Comparison of ENCODE assay signal across 1 cellular context in the genomic region with DNA sequence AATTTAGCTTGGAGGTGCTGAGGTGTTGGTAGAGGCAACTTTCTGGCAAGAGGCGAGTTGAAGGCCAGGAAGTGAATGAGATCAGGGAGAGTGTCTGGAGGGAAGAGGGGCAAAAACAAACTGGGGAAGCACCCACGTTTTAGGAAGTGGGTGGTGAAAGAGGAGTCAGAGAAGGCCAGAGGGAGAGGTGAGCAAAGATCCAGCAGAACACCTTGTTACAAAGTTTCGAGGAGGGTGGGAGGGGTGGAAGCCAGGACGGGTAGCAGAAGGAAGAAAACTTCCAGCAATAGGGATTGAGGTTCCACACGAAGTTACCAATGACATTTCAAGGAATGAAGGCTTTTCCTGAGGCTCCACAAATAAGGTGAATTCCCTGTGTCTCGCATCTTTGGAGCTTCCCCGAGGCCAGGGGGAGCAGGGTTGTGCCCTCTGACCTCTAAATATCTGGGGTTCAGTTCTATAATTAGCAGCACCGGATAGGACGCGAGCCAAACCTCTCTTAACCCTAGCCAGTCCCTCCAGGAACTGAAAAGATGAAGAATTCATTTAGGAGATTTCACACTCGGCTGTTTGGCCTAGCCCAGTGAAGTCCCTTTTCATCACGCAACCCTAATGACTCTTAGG.
A peak's percentile ranks its signal among the peaks of the same experiment; 100 is the strongest.
TF ChIP-seq lines count a peak whose summit lies in the region.

No MANE protein-coding gene starts in this region.

TF ChIP-seq in K562, 482 proteins besides CTCF, POLR2A, EP300 and RAD21 (continued from another document and continues in another):
- TF ChIP-seq GATAD2B (IDR thresholded peaks at IDR 0.05; ENCODE audit: borderline replicate concordance): no peak
- TF ChIP-seq, protein P1, sequence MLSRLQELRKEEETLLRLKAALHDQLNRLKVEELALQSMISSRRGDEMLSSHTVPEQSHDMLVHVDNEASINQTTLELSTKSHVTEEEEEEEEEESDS (CRISPR knock-in tag; IDR thresholded peaks at IDR 0.05): no peak
- TF ChIP-seq, protein P2, sequence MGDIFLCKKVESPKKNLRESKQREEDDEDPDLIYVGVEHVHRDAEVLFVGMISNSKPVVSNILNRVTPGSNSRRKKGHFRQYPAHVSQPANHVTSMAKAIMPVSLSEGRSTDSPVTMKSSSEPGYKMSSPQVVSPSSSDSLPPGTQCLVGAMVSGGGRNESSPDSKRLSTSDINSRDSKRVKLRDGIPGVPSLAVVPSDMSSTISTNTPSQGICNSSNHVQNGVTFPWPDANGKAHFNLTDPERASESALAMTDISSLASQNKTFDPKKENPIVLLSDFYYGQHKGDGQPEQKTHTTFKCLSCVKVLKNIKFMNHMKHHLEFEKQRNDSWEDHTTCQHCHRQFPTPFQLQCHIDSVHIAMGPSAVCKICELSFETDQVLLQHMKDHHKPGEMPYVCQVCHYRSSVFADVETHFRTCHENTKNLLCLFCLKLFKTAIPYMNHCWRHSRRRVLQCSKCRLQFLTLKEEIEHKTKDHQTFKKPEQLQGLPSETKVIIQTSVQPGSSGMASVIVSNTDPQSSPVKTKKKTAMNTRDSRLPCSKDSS (IDR thresholded peaks at IDR 0.05; ENCODE audit: low read depth, partially characterized antibody): no peak
- no peak for TF ChIP-seq RBBP5 (IDR thresholded peaks at IDR 0.05; ENCODE audit: borderline replicate concordance, insufficient read depth, low read length, poor library complexity, severe bottlenecking)
- no peak for TF ChIP-seq CREM (IDR thresholded peaks at IDR 0.05; ENCODE audit: low read depth)
- no peak for TF ChIP-seq CCNT2 (IDR thresholded peaks at IDR 0.05; ENCODE audit: borderline replicate concordance, extremely low read depth, insufficient read length, low read depth, low read length)
- no peak for TF ChIP-seq NFATC3 (IDR thresholded peaks at IDR 0.05)
- no peak for TF ChIP-seq ZNF146 (CRISPR knock-in tag; IDR thresholded peaks at IDR 0.05; ENCODE audit: unreplicated experiment)
- TF ChIP-seq ZNF124 (CRISPR knock-in tag; IDR thresholded peaks at IDR 0.05): no peak
- TF ChIP-seq, protein P3, sequence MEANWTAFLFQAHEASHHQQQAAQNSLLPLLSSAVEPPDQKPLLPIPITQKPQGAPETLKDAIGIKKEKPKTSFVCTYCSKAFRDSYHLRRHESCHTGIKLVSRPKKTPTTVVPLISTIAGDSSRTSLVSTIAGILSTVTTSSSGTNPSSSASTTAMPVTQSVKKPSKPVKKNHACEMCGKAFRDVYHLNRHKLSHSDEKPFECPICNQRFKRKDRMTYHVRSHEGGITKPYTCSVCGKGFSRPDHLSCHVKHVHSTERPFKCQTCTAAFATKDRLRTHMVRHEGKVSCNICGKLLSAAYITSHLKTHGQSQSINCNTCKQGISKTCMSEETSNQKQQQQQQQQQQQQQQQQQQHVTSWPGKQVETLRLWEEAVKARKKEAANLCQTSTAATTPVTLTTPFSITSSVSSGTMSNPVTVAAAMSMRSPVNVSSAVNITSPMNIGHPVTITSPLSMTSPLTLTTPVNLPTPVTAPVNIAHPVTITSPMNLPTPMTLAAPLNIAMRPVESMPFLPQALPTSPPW (CRISPR knock-in tag; IDR thresholded peaks at IDR 0.05): no peak
- TF ChIP-seq, protein P4, sequence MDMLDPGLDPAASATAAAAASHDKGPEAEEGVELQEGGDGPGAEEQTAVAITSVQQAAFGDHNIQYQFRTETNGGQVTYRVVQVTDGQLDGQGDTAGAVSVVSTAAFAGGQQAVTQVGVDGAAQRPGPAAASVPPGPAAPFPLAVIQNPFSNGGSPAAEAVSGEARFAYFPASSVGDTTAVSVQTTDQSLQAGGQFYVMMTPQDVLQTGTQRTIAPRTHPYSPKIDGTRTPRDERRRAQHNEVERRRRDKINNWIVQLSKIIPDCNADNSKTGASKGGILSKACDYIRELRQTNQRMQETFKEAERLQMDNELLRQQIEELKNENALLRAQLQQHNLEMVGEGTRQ (CRISPR knock-in tag; IDR thresholded peaks at IDR 0.05): no peak
- TF ChIP-seq, protein P5, sequence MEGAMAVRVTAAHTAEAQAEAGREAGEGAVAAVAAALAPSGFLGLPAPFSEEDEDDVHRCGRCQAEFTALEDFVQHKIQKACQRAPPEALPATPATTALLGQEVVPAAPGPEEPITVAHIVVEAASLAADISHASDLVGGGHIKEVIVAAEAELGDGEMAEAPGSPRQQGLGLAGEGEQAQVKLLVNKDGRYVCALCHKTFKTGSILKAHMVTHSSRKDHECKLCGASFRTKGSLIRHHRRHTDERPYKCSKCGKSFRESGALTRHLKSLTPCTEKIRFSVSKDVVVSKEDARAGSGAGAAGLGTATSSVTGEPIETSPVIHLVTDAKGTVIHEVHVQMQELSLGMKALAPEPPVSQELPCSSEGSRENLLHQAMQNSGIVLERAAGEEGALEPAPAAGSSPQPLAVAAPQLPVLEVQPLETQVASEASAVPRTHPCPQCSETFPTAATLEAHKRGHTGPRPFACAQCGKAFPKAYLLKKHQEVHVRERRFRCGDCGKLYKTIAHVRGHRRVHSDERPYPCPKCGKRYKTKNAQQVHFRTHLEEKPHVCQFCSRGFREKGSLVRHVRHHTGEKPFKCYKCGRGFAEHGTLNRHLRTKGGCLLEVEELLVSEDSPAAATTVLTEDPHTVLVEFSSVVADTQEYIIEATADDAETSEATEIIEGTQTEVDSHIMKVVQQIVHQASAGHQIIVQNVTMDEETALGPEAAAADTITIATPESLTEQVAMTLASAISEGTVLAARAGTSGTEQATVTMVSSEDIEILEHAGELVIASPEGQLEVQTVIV (CRISPR knock-in tag; IDR thresholded peaks at IDR 0.05; ENCODE audit: borderline replicate concordance): no peak
- peak; percentile 63 for TF ChIP-seq ZNF197 (CRISPR knock-in tag; IDR thresholded peaks at IDR 0.05; ENCODE audit: low read depth)
- TF ChIP-seq ESRRB (CRISPR knock-in tag; IDR thresholded peaks at IDR 0.05; ENCODE audit: borderline replicate concordance): no peak
- TF ChIP-seq NR2C1 (IDR thresholded peaks at IDR 0.05): peak; percentile 88
- TF ChIP-seq NR2C1 (tag; IDR thresholded peaks at IDR 0.05): peak; percentile 90
- TF ChIP-seq MBD2 (IDR thresholded peaks at IDR 0.05; ENCODE audit: borderline replicate concordance, low read depth): no peak
- peak; percentile 60; the same call in 1 of the 2 replicates for TF ChIP-seq ARID1B (IDR thresholded peaks at IDR 0.05)
- TF ChIP-seq KAT8 (IDR thresholded peaks at IDR 0.05; ENCODE audit: low read depth): no peak; the same call in 1 of the 2 replicates
- TF ChIP-seq NR3C1 (CRISPR knock-in tag; IDR thresholded peaks at IDR 0.05): no peak
- no peak; the same call in 1 of the 2 replicates for TF ChIP-seq SMAD3 (CRISPR knock-in tag; conservative IDR thresholded peaks at IDR 0.05)
- TF ChIP-seq HDAC3 (IDR thresholded peaks at IDR 0.05; ENCODE audit: borderline replicate concordance, partially characterized antibody): peak; percentile 46
- TF ChIP-seq, protein P6, sequence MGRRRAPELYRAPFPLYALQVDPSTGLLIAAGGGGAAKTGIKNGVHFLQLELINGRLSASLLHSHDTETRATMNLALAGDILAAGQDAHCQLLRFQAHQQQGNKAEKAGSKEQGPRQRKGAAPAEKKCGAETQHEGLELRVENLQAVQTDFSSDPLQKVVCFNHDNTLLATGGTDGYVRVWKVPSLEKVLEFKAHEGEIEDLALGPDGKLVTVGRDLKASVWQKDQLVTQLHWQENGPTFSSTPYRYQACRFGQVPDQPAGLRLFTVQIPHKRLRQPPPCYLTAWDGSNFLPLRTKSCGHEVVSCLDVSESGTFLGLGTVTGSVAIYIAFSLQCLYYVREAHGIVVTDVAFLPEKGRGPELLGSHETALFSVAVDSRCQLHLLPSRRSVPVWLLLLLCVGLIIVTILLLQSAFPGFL (CRISPR knock-in tag; IDR thresholded peaks at IDR 0.05): no peak
- TF ChIP-seq SMARCA4 (IDR thresholded peaks at IDR 0.05): 0 out of 2 replicates have a peak, but pooled peaks have one; percentile 58
- no peak for TF ChIP-seq ZNF551 (CRISPR knock-in tag; IDR thresholded peaks at IDR 0.05)
- no peak for TF ChIP-seq CHD1 (IDR thresholded peaks at IDR 0.05; ENCODE audit: low read length)
- TF ChIP-seq CSDE1 (IDR thresholded peaks at IDR 0.05): no peak; a peak in 1 of 4 replicates
- no peak for TF ChIP-seq ZKSCAN1 (IDR thresholded peaks at IDR 0.05; ENCODE audit: low read depth, low read length)
- no peak for TF ChIP-seq ZBTB7A (IDR thresholded peaks at IDR 0.05; ENCODE audit: borderline replicate concordance, control insufficient read depth, low read depth, low read length)
- no peak for TF ChIP-seq ZBED1 (IDR thresholded peaks at IDR 0.05)
- TF ChIP-seq, protein P7, sequence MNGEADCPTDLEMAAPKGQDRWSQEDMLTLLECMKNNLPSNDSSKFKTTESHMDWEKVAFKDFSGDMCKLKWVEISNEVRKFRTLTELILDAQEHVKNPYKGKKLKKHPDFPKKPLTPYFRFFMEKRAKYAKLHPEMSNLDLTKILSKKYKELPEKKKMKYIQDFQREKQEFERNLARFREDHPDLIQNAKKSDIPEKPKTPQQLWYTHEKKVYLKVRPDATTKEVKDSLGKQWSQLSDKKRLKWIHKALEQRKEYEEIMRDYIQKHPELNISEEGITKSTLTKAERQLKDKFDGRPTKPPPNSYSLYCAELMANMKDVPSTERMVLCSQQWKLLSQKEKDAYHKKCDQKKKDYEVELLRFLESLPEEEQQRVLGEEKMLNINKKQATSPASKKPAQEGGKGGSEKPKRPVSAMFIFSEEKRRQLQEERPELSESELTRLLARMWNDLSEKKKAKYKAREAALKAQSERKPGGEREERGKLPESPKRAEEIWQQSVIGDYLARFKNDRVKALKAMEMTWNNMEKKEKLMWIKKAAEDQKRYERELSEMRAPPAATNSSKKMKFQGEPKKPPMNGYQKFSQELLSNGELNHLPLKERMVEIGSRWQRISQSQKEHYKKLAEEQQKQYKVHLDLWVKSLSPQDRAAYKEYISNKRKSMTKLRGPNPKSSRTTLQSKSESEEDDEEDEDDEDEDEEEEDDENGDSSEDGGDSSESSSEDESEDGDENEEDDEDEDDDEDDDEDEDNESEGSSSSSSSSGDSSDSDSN (IDR thresholded peaks at IDR 0.05; ENCODE audit: borderline replicate concordance in 1 of 2, low read depth in 2 of 2, low read length in 2 of 2): no peak
- TF ChIP-seq, protein P8, sequence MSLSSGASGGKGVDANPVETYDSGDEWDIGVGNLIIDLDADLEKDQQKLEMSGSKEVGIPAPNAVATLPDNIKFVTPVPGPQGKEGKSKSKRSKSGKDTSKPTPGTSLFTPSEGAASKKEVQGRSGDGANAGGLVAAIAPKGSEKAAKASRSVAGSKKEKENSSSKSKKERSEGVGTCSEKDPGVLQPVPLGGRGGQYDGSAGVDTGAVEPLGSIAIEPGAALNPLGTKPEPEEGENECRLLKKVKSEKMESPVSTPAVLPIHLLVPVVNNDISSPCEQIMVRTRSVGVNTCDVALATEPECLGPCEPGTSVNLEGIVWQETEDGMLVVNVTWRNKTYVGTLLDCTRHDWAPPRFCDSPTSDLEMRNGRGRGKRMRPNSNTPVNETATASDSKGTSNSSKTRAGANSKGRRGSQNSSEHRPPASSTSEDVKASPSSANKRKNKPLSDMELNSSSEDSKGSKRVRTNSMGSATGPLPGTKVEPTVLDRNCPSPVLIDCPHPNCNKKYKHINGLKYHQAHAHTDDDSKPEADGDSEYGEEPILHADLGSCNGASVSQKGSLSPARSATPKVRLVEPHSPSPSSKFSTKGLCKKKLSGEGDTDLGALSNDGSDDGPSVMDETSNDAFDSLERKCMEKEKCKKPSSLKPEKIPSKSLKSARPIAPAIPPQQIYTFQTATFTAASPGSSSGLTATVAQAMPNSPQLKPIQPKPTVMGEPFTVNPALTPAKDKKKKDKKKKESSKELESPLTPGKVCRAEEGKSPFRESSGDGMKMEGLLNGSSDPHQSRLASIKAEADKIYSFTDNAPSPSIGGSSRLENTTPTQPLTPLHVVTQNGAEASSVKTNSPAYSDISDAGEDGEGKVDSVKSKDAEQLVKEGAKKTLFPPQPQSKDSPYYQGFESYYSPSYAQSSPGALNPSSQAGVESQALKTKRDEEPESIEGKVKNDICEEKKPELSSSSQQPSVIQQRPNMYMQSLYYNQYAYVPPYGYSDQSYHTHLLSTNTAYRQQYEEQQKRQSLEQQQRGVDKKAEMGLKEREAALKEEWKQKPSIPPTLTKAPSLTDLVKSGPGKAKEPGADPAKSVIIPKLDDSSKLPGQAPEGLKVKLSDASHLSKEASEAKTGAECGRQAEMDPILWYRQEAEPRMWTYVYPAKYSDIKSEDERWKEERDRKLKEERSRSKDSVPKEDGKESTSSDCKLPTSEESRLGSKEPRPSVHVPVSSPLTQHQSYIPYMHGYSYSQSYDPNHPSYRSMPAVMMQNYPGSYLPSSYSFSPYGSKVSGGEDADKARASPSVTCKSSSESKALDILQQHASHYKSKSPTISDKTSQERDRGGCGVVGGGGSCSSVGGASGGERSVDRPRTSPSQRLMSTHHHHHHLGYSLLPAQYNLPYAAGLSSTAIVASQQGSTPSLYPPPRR (CRISPR knock-in tag; IDR thresholded peaks at IDR 0.05; ENCODE audit: borderline replicate concordance): no peak
- TF ChIP-seq ZNF445 (CRISPR knock-in tag; IDR thresholded peaks at IDR 0.05; ENCODE audit: low read depth): no peak
- no peak for TF ChIP-seq KLF10 (CRISPR knock-in tag; IDR thresholded peaks at IDR 0.05)
- no peak for TF ChIP-seq ETV6 (IDR thresholded peaks at IDR 0.05; ENCODE audit: borderline replicate concordance in 1 of 2, low read depth in 2 of 2, low read length in 1 of 2)
- no peak for TF ChIP-seq ETV6 (CRISPR knock-in tag; IDR thresholded peaks at IDR 0.05; ENCODE audit: borderline replicate concordance)
- TF ChIP-seq, protein P9, sequence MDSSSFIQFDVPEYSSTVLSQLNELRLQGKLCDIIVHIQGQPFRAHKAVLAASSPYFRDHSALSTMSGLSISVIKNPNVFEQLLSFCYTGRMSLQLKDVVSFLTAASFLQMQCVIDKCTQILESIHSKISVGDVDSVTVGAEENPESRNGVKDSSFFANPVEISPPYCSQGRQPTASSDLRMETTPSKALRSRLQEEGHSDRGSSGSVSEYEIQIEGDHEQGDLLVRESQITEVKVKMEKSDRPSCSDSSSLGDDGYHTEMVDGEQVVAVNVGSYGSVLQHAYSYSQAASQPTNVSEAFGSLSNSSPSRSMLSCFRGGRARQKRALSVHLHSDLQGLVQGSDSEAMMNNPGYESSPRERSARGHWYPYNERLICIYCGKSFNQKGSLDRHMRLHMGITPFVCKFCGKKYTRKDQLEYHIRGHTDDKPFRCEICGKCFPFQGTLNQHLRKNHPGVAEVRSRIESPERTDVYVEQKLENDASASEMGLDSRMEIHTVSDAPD (CRISPR knock-in tag; IDR thresholded peaks at IDR 0.05): 0 out of 2 replicates have a peak, but pooled peaks have one; percentile 43
- no peak for TF ChIP-seq ZNF324 (CRISPR knock-in tag; IDR thresholded peaks at IDR 0.05)
- TF ChIP-seq TCF3 (CRISPR knock-in tag; IDR thresholded peaks at IDR 0.05): no peak
- peak; percentile 12 for TF ChIP-seq PHF20 (IDR thresholded peaks at IDR 0.05; ENCODE audit: partially characterized antibody)
- no peak; the same call in 1 of the 2 replicates for TF ChIP-seq NCOA1 (IDR thresholded peaks at IDR 0.05; ENCODE audit: low read depth)
- no peak for TF ChIP-seq ZNF217 (CRISPR knock-in tag; IDR thresholded peaks at IDR 0.05)
- TF ChIP-seq, protein P10, sequence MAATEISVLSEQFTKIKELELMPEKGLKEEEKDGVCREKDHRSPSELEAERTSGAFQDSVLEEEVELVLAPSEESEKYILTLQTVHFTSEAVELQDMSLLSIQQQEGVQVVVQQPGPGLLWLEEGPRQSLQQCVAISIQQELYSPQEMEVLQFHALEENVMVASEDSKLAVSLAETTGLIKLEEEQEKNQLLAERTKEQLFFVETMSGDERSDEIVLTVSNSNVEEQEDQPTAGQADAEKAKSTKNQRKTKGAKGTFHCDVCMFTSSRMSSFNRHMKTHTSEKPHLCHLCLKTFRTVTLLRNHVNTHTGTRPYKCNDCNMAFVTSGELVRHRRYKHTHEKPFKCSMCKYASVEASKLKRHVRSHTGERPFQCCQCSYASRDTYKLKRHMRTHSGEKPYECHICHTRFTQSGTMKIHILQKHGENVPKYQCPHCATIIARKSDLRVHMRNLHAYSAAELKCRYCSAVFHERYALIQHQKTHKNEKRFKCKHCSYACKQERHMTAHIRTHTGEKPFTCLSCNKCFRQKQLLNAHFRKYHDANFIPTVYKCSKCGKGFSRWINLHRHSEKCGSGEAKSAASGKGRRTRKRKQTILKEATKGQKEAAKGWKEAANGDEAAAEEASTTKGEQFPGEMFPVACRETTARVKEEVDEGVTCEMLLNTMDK (IDR thresholded peaks at IDR 0.05; ENCODE audit: borderline replicate concordance, insufficient read depth, low read depth, low read length, poor library complexity, severe bottlenecking): no peak
